In genomic region chr9:131712151-131712716, GRCh38 we compare ENCODE assay signal across 17 cellular contexts. TPM values are rescaled to one million over a fixed set of nuclear protein-coding genes. Genes with fewer than 3 reads are reported as not detected.
DNase-seq lines count a peak whose midpoint lies in the region; ATAC-seq, FAIRE-seq and TF ChIP-seq lines count a peak whose summit lies in the region.
"Had no signal": no experiment of that assay in that cellular context is flagged by ENCODE, and none has a peak within 500 bp of the region (broad histone marks: within the 10 kb centered on the region; RNA-seq: fewer than 3 reads in every experiment).

No MANE protein-coding gene starts in this region.

- intact Hi-C loops in stomach (cut with DNase I; ENCODE audit: low total_unique reads): no loop called here
- intact Hi-C loops in CD8-positive, alpha-beta T cell (cut with DNase I, micrococcal nuclease): no loop called here

- TF ChIP-seq EP300 in stomach (IDR thresholded peaks at IDR 0.05): no peak

- POLR2A ChIA-PET in CD8-positive, alpha-beta T cell (lab: Charles Lee): interaction anchor here (0.6 to 1.3 kb wide), 3 partner anchors 16 to 315 kb away, joined by 3 read pairs; no protein-coding TSS in a partner anchor

- H3K36me3 ChIP-seq in WERI-Rb-1 (no peaks in the 10 kb centered on the region), stomach (no peaks in the 10 kb centered on the region)
- no peaks in the 10 kb centered on the region for H3K36me3 ChIP-seq in CD8-positive, alpha-beta T cell (ENCODE audit: insufficient read depth, low read length)
- H3K36me3 ChIP-seq: ovary had no signal

- FAIRE-seq in frontal cortex (lab: Jason Lieb, UNC): no peak
- FAIRE-seq: A549, GM19239 had no signal

- H3K36me3 Mint-ChIP-seq in glutamatergic neuron (ENCODE audit: unreplicated experiment): no peaks in the 10 kb centered on the region
- H3K36me3 Mint-ChIP-seq in CD8-positive, alpha-beta T cell: peaks cover 38% of the 10 kb centered on the region

- WGBS in stomach, 5 donors: 57 to 79% (median 70%) methylated on average over 10 of the region's 10 CpGs

- H3K27ac ChIP-seq in WERI-Rb-1: peak overlapping the region; percentile 1; the same call in 1 of the 2 replicates
- peak overlapping the region; percentile 39 to 91 (median 83) for H3K27ac ChIP-seq in stomach
- H3K27ac ChIP-seq in CD8-positive, alpha-beta T cell (ENCODE audit: low read depth, low read length): no peak overlapping the region
- H3K27ac ChIP-seq: A549, foreskin keratinocyte, ovary had no signal

- H3K9me3 ChIP-seq in WERI-Rb-1 (ENCODE audit: severe bottlenecking) (no peaks in the 10 kb centered on the region), stomach (no peaks in the 10 kb centered on the region)
- no peaks in the 10 kb centered on the region for H3K9me3 ChIP-seq in CD8-positive, alpha-beta T cell (ENCODE audit: low read length)
- H3K9me3 ChIP-seq: A549, ovary had no signal

- H3K27ac Mint-ChIP-seq in glutamatergic neuron (ENCODE audit: unreplicated experiment): peak overlapping the region; percentile 43
- H3K27ac Mint-ChIP-seq in CD8-positive, alpha-beta T cell: no peak overlapping the region

- DNase-seq in activated effector memory CD4-positive, alpha-beta T cell treated with anti-CD3 and anti-CD28 coated beads, Interleukin-2, amount 50 U/mL, for 16 hours: peak; percentile 19
- no peak for DNase-seq in activated effector memory CD4-positive, alpha-beta T cell treated with Interleukin-2 at 50 U/mL for 16 hours
- no peak for DNase-seq in WERI-Rb-1
- no peak for DNase-seq in glutamatergic neuron
- no peak for DNase-seq in stomach
- DNase-seq in SW 1271 (lab: John Stamatoyannopoulos, UW): no peak
- DNase-seq in frontal cortex (ENCODE audit: low spot score in 2 of 2): no peak
- no peak for DNase-seq in CD8-positive, alpha-beta T cell
- DNase-seq: activated B cell treated with CpG ODN at 0.5 μM for 24 hours; activated naive CD4-positive, alpha-beta T cell treated with anti-CD3 and anti-CD28 coated beads, Interleukin-2, amount 50 U/mL, for 16 hours; Calu3; foreskin keratinocyte; NCI-H146; ovary; substantia nigra had no signal

- H3K27me3 ChIP-seq in WERI-Rb-1 (ENCODE audit: insufficient read depth, low read depth, severe bottlenecking) (no peaks in the 10 kb centered on the region), stomach (no peaks in the 10 kb centered on the region)
- no peaks in the 10 kb centered on the region for H3K27me3 ChIP-seq in CD8-positive, alpha-beta T cell (ENCODE audit: insufficient read depth, low read length)
- H3K27me3 ChIP-seq: foreskin keratinocyte, ovary had no signal

- CTCF ChIA-PET in CD8-positive, alpha-beta T cell (lab: Charles Lee): interaction anchor here (0.8 kb wide), 1 partner anchor 363 kb away, joined by 3 read pairs; no protein-coding TSS in a partner anchor

- no peak for ATAC-seq in CD8-positive, alpha-beta T cell
- ATAC-seq: A549, foreskin keratinocyte had no signal

- TF ChIP-seq CTCF in WERI-Rb-1 (IDR thresholded peaks at IDR 0.05; ENCODE audit: low read depth, low read length): no peak
- no peak for TF ChIP-seq CTCF in glutamatergic neuron (IDR thresholded peaks at IDR 0.05; ENCODE audit: partially characterized antibody, unreplicated experiment)
- TF ChIP-seq CTCF in stomach (IDR thresholded peaks at IDR 0.05): no peak
- no peak for TF ChIP-seq CTCF in CD8-positive, alpha-beta T cell (IDR thresholded peaks at IDR 0.05)

- H3K4me3 ChIP-seq in WERI-Rb-1 (ENCODE audit: low read depth, low read length): no peak overlapping the region
- no peak overlapping the region for H3K4me3 ChIP-seq in stomach
- no peak overlapping the region for H3K4me3 ChIP-seq in CD8-positive, alpha-beta T cell (ENCODE audit: low read depth, low read length)
- H3K4me3 ChIP-seq: A549, ovary had no signal

- H3K4me1 Mint-ChIP-seq in glutamatergic neuron (ENCODE audit: low read depth, unreplicated experiment): peaks cover 40% of the 10 kb centered on the region
- peaks cover 71% of the 10 kb centered on the region for H3K4me1 Mint-ChIP-seq in CD8-positive, alpha-beta T cell (ENCODE audit: low read depth)

- no peak for TF ChIP-seq POLR2A in stomach (IDR thresholded peaks at IDR 0.05)

- H3K9me3 Mint-ChIP-seq in glutamatergic neuron (ENCODE audit: unreplicated experiment): peaks cover 5% of the 10 kb centered on the region
- no peaks in the 10 kb centered on the region for H3K9me3 Mint-ChIP-seq in CD8-positive, alpha-beta T cell
- H3K9me3 Mint-ChIP-seq: activated B cell treated with CpG ODN at 0.5 μM for 24 hours had no signal

- no peaks in the 10 kb centered on the region for H3K27me3 Mint-ChIP-seq in glutamatergic neuron (ENCODE audit: unreplicated experiment)
- no peaks in the 10 kb centered on the region for H3K27me3 Mint-ChIP-seq in CD8-positive, alpha-beta T cell (ENCODE audit: low read depth)
- H3K27me3 Mint-ChIP-seq: activated B cell treated with CpG ODN at 0.5 μM for 24 hours had no signal

- H3K4me1 ChIP-seq in stomach: peaks cover 54 to 99% (median 72%) of the 10 kb centered on the region in 4 donors
- peaks cover 27% of the 10 kb centered on the region for H3K4me1 ChIP-seq in CD8-positive, alpha-beta T cell (ENCODE audit: insufficient read depth, low read length)

- H3K4me3 Mint-ChIP-seq in glutamatergic neuron (ENCODE audit: unreplicated experiment): no peak overlapping the region
- no peak overlapping the region for H3K4me3 Mint-ChIP-seq in CD8-positive, alpha-beta T cell
- H3K4me3 Mint-ChIP-seq: activated B cell treated with CpG ODN at 0.5 μM for 24 hours had no signal

RNA-seq across cellular contexts. Expression of gene RAPGEF1, which starts 27.6 kb away (rescaled TPM):
- total RNA-seq in glutamatergic neuron (ENCODE audit: unreplicated experiment): 319 TPM
- total RNA-seq in stomach: 10 to 100 TPM; 33.2 to 84.6 (median 57.1) TPM
- polyA plus RNA-seq in stomach: 10 to 100 TPM in 2 of 3 donors, 1 to 10 TPM in 1; 8.4 to 19.1 (median 12.5) TPM
- total RNA-seq in frontal cortex: 28.1 TPM
- 100 to 1,000 TPM; 127 to 130 TPM for total RNA-seq in CD8-positive, alpha-beta T cell
